Comparison of ENCODE assay signal across 24 cellular contexts in genomic region chr14:67609642-67610310, GRCh38.
"Had no signal": no experiment of that assay in that cellular context is flagged by ENCODE, and none has a peak within 500 bp of the region (broad histone marks: within the 10 kb centered on the region; RNA-seq: fewer than 3 reads in every experiment).

No MANE protein-coding gene starts in this region.

- H3K27ac Mint-ChIP-seq: dendritic cell treated with granulocyte-macrophage colony-stimulating factor and Interleukin-4, amounts not matched to agents 40 ng/mL and 50 ng/mL, for 4 days; naive thymus-derived CD4-positive, alpha-beta T cell; nephron progenitor cell; stimulated activated memory B cell treated with anti-CD40 and anti-IgM and Interleukin-4, amounts not matched to agents 10 μg/mL and 1 μg/mL and 100 μg/mL, for 72 hours; stimulated activated naive CD8-positive, alpha-beta T cell treated with anti-CD3 and anti-CD28 coated beads, Interleukin-15, Interleukin-2, amounts not matched to agents 100 ng/mL and 50 ng/mL, for 24 hours had no signal

- H3K27me3 ChIP-seq: gastroesophageal sphincter, hepatocyte, pancreas, spleen, upper lobe of left lung, vagina had no signal

- H3K4me1 ChIP-seq: esophagus squamous epithelium, gastroesophageal sphincter, pancreas, psoas muscle, spleen, tibial artery, upper lobe of left lung, vagina had no signal

- H3K27ac ChIP-seq: esophagus squamous epithelium, gastroesophageal sphincter, hepatocyte, pancreas, psoas muscle, spleen, tibial artery, upper lobe of left lung, vagina had no signal

- H3K4me1 Mint-ChIP-seq: stimulated activated memory B cell treated with anti-CD40 and anti-IgM and Interleukin-4, amounts not matched to agents 10 μg/mL and 1 μg/mL and 100 μg/mL, for 72 hours had no signal

- FAIRE-seq: colon, islet of Langerhans, pancreas had no signal

- ATAC-seq: gastroesophageal sphincter; naive thymus-derived CD4-positive, alpha-beta T cell; pancreas; psoas muscle; sciatic nerve; stimulated activated memory B cell treated with anti-CD40 and anti-IgM and Interleukin-4, amounts not matched to agents 10 μg/mL and 1 μg/mL and 100 μg/mL, for 72 hours had no signal

- H2AFZ ChIP-seq: hepatocyte had no signal

- H3K36me3 Mint-ChIP-seq: naive thymus-derived CD4-positive, alpha-beta T cell; stimulated activated memory B cell treated with anti-CD40 and anti-IgM and Interleukin-4, amounts not matched to agents 10 μg/mL and 1 μg/mL and 100 μg/mL, for 72 hours had no signal

- H3K79me2 ChIP-seq: hepatocyte had no signal

- H3K27me3 Mint-ChIP-seq: stimulated activated memory B cell treated with anti-CD40 and anti-IgM and Interleukin-4, amounts not matched to agents 10 μg/mL and 1 μg/mL and 100 μg/mL, for 72 hours; stimulated activated naive CD8-positive, alpha-beta T cell treated with anti-CD3 and anti-CD28 coated beads, Interleukin-15, Interleukin-2, amounts not matched to agents 100 ng/mL and 50 ng/mL, for 24 hours had no signal

- H3K9me3 ChIP-seq: esophagus squamous epithelium, gastroesophageal sphincter, pancreas, psoas muscle, spleen, tibial artery, upper lobe of left lung, vagina had no signal

- H3K4me3 ChIP-seq: esophagus squamous epithelium, gastroesophageal sphincter, hepatocyte, pancreas, psoas muscle, spleen, tibial artery, upper lobe of left lung, vagina had no signal

- H3K9me3 Mint-ChIP-seq: dendritic cell treated with granulocyte-macrophage colony-stimulating factor and Interleukin-4, amounts not matched to agents 40 ng/mL and 50 ng/mL, for 4 days; naive thymus-derived CD4-positive, alpha-beta T cell; nephron progenitor cell; stimulated activated memory B cell treated with anti-CD40 and anti-IgM and Interleukin-4, amounts not matched to agents 10 μg/mL and 1 μg/mL and 100 μg/mL, for 72 hours; stimulated activated naive CD8-positive, alpha-beta T cell treated with anti-CD3 and anti-CD28 coated beads, Interleukin-15, Interleukin-2, amounts not matched to agents 100 ng/mL and 50 ng/mL, for 24 hours had no signal

- H3K4me2 ChIP-seq: hepatocyte had no signal

- H3K36me3 ChIP-seq: esophagus squamous epithelium, gastroesophageal sphincter, pancreas, spleen, tibial artery, upper lobe of left lung, vagina had no signal

- H3K4me3 Mint-ChIP-seq: dendritic cell treated with granulocyte-macrophage colony-stimulating factor and Interleukin-4, amounts not matched to agents 40 ng/mL and 50 ng/mL, for 4 days; naive thymus-derived CD4-positive, alpha-beta T cell; nephron progenitor cell; stimulated activated memory B cell treated with anti-CD40 and anti-IgM and Interleukin-4, amounts not matched to agents 10 μg/mL and 1 μg/mL and 100 μg/mL, for 72 hours; stimulated activated naive CD8-positive, alpha-beta T cell treated with anti-CD3 and anti-CD28 coated beads, Interleukin-15, Interleukin-2, amounts not matched to agents 100 ng/mL and 50 ng/mL, for 24 hours had no signal

- DNase-seq: esophagus squamous epithelium; foreskin fibroblast; kidney glomerular epithelial cell; mesendoderm; naive thymus-derived CD4-positive, alpha-beta T cell; nephron progenitor cell; nucleus accumbens; pancreas; psoas muscle; retina; spleen; stimulated activated CD4-positive, alpha-beta T cell treated with anti-CD3 and anti-CD28 coated beads, Interleukin-15, amount 100 ng/mL, for 24 hours; stimulated activated CD4-positive, alpha-beta T cell treated with anti-CD3 and anti-CD28 coated beads, Interleukin-4, amount 100 ng/mL, for 24 hours; tibial artery had no signal
